Comparison of ENCODE assay signal across 6 cellular contexts in the genomic region with DNA sequence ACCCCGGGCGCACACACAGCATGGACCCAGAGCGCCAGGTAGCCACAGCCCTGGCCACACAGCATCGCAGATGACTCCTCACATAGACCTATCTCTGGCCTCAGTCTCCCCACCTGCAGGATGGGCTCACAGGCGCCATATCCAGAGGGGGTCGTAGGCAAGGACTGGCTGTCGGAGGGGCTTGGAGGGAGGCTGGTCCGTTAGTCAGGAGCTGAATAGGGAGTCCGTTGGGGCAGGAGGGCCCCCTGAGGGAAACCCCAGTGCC. TPM values are rescaled to one million over a fixed set of nuclear protein-coding genes. Genes with fewer than 3 reads are reported as not detected.
DNase-seq lines count a peak whose midpoint lies in the region; ATAC-seq, FAIRE-seq and TF ChIP-seq lines count a peak whose summit lies in the region.

No MANE protein-coding gene starts in this region.

- H3K9me3 Mint-ChIP-seq in chondrocyte (ENCODE audit: low read depth): no peaks in the 10 kb centered on the region

- H3K27ac Mint-ChIP-seq in chondrocyte (ENCODE audit: unreplicated experiment): peak overlapping the region; percentile 99

- peaks cover 69% of the 10 kb centered on the region for H3K4me1 Mint-ChIP-seq in chondrocyte (ENCODE audit: low read depth)

- H3K27me3 ChIP-seq in pancreas: no peaks in the 10 kb centered on the region

- WGBS in pancreas, 2 donors: 69 to 71% methylated on average over 9 of the region's 9 CpGs

- H3K4me3 Mint-ChIP-seq in chondrocyte (ENCODE audit: unreplicated experiment): peak overlapping the region; percentile 95

- H3K4me3 ChIP-seq in GM12864 (ENCODE audit: low read depth, low read length) (peak overlapping the region; percentile 71), pancreas (peak overlapping the region in 3 of 4 donors; percentile 88 to 93 (median 88))

- no peak for FAIRE-seq in pancreas (lab: Jason Lieb, UNC)

- peak overlapping the region; percentile 78 to 88 (median 82) for H3K27ac ChIP-seq in pancreas

- H3K9me3 ChIP-seq in pancreas: no peaks in the 10 kb centered on the region

- ATAC-seq in pancreas (no peak), HG03045 (IDR thresholded peaks at IDR 0.05; ENCODE audit: unreplicated experiment) (no peak)

- peaks cover 9 to 47% (median 16%) of the 10 kb centered on the region in 3 donors for H3K4me1 ChIP-seq in pancreas

- intact Hi-C loops in pancreas (cut with DNase I): no loop called here

- TF ChIP-seq POLR2A in erythroblast (IDR thresholded peaks at IDR 0.05; ENCODE audit: low read length): no peak

- no peak for TF ChIP-seq CTCF in GM12864 (IDR thresholded peaks at IDR 0.05; ENCODE audit: low read depth, low read length, missing control alignments)
- TF ChIP-seq CTCF in chondrocyte (IDR thresholded peaks at IDR 0.05): no peak
- TF ChIP-seq CTCF in pancreas (IDR thresholded peaks at IDR 0.05): no peak

- no peaks in the 10 kb centered on the region for H3K27me3 Mint-ChIP-seq in chondrocyte (ENCODE audit: low read depth)

- no peaks in the 10 kb centered on the region for H3K36me3 Mint-ChIP-seq in chondrocyte (ENCODE audit: low read depth)

- H3K36me3 ChIP-seq in pancreas: no peaks in the 10 kb centered on the region

- DNase-seq in GM12864 (ENCODE audit: low read depth) (no peak), chondrocyte (ENCODE audit: low spot score) (no peak), pancreas (peak in 1 of 6 donors; percentile 75), erythroblast (lab: John Stamatoyannopoulos, UW) (no peak)
- DNase-seq in activated CD4-positive, alpha-beta T cell treated with anti-CD3 and anti-CD28 coated beads for 4 hours: no peak

RNA-seq across cellular contexts. Expression of a gene that starts 2.1 kb away (rescaled TPM):
- total RNA-seq in chondrocyte: 300 to 356 TPM (median 346 TPM) in 3 replicates
- total RNA-seq in pancreas: 100 to 1,000 TPM in 5 of 6 donors, 10 to 100 TPM in 1; 89.3 to 168 (median 113) TPM
- 100 to 1,000 TPM; 191 to 216 TPM for polyA plus RNA-seq in pancreas

RNA-seq across cellular contexts. Expression of a gene that starts 21.5 kb away (rescaled TPM):
- total RNA-seq in chondrocyte: 7.7 to 8.8 TPM (median 8.1 TPM) in 3 replicates
- total RNA-seq in pancreas: 1 to 10 TPM; 4.3 to 9.5 (median 5.4) TPM
- polyA plus RNA-seq in pancreas: 10 to 100 TPM; 20.9 to 25.3 TPM

RNA-seq across cellular contexts. Expression of a gene that starts 35.1 kb away (rescaled TPM):
- total RNA-seq in chondrocyte (9.3 to 19.9 TPM (median 17.7 TPM) in 3 replicates), pancreas (1 to 10 TPM; 1.3 to 3.7 (median 2.3) TPM)
- polyA plus RNA-seq in pancreas: 10 to 100 TPM; 13.2 to 22.2 TPM

RNA-seq across cellular contexts. Expression of a gene that starts 37.8 kb away (rescaled TPM):
- 46.2 to 53.1 TPM (median 47.1 TPM) in 3 replicates for total RNA-seq in chondrocyte
- 10 to 100 TPM; 21.1 to 28.7 (median 24.6) TPM for total RNA-seq in pancreas
- 10 to 100 TPM; 60.1 to 70.4 TPM for polyA plus RNA-seq in pancreas

RNA-seq across cellular contexts. Expression of a gene that starts 43.8 kb away (rescaled TPM):
- total RNA-seq in chondrocyte: 34.6 to 46.6 TPM (median 44.7 TPM) in 3 replicates
- total RNA-seq in pancreas: 1 to 10 TPM in 5 of 6 donors, under 1 TPM in 1; 0.88 to 3.8 (median 1.6) TPM
- 10 to 100 TPM in 1 of 2 donors, 1 to 10 TPM in 1; 6.9 to 19.2 TPM for polyA plus RNA-seq in pancreas
